In the genomic region with DNA sequence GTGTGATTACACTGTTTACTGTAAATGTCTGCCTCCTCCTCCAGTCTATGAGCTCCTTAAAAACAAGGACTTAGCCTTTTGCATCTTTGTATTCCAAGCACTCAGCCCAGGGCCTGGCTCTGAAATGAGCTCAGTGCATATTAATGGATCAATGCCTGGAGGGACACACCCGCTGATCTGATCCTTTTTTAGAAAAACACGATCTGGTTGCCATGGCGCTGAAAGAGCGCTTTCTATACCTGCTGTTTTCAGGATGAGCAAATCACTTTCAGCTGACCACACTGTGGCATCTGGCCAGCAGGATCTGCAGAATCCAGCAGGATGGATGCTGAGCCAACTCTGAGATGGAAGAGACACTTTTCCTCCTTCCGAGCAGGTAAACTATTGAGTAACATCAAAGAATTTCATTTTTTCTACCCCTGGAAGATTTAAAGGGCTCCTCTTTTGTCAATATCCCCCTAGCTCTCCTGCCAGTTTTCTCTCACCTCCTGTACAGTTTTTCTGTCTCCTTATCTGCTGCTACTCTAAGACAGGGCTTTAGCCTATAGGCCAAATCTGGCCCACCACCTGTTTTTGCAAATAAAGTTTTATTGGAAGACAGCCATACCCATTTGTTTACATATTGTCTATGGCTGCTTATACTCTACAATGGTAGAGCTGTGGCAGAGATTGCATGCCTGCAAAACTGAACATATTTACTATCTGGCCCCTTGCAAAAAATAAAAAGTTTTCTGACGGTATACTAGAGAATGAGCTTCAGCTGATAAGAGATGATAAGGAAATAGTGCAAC, we compare ENCODE assay signal across 13 cellular contexts. TPM values are rescaled to one million over a fixed set of nuclear protein-coding genes. Genes with fewer than 3 reads are reported as not detected.
A peak's percentile ranks its signal among the peaks of the same experiment; 100 is the strongest.
DNase-seq lines count a peak whose midpoint lies in the region; ATAC-seq and TF ChIP-seq lines count a peak whose summit lies in the region.
"Had no signal": no experiment of that assay in that cellular context is flagged by ENCODE, and none has a peak within 500 bp of the region (broad histone marks: within the 10 kb centered on the region; RNA-seq: fewer than 3 reads in every experiment).

No MANE protein-coding gene starts in this region.

- H2AFZ ChIP-seq in neural cell (ENCODE audit: low read depth, low read length), result no peak overlapping the region

- POLR2A ChIA-PET in CD8-positive, alpha-beta T cell (lab: Charles Lee), result no interaction called here

- no peaks in the 10 kb centered on the region for H3K9me3 Mint-ChIP-seq in CD8-positive, alpha-beta T cell
- H3K9me3 Mint-ChIP-seq: natural killer cell had no signal

- no peak overlapping the region for H3K4me3 Mint-ChIP-seq in CD8-positive, alpha-beta T cell
- H3K4me3 Mint-ChIP-seq: natural killer cell had no signal

- no peak overlapping the region for H3K4me3 ChIP-seq in LNCaP clone FGC (ENCODE audit: low read depth, low read length)
- no peak overlapping the region for H3K4me3 ChIP-seq in dorsolateral prefrontal cortex
- H3K4me3 ChIP-seq in neural cell (ENCODE audit: low read length), result peak overlapping the region; percentile 30
- H3K4me3 ChIP-seq in CD8-positive, alpha-beta T cell (ENCODE audit: low read depth, low read length), result no peak overlapping the region
- H3K4me3 ChIP-seq: SJCRH30 had no signal

- CTCF ChIA-PET in CD8-positive, alpha-beta T cell (lab: Charles Lee), result interaction anchor here (0.8 to 4.1 kb wide), 4 partner anchors 8 to 495 kb away, joined by 4 to 18 read pairs (median 5); no protein-coding TSS in a partner anchor

- H4K20me1 ChIP-seq in neural cell (ENCODE audit: insufficient read depth), result no peaks in the 10 kb centered on the region

- H3K27me3 Mint-ChIP-seq in CD8-positive, alpha-beta T cell (ENCODE audit: low read depth), result no peaks in the 10 kb centered on the region

- no peaks in the 10 kb centered on the region for H3K9me3 ChIP-seq in neural cell (ENCODE audit: low read length)
- no peaks in the 10 kb centered on the region for H3K9me3 ChIP-seq in CD8-positive, alpha-beta T cell (ENCODE audit: low read length)
- H3K9me3 ChIP-seq: SJCRH30 had no signal

- H3K9ac ChIP-seq in neural cell (ENCODE audit: low read length), result peak overlapping the region; percentile 46

- H3F3A ChIP-seq in neural cell (ENCODE audit: insufficient read depth, low read length, poor library complexity, severe bottlenecking), result no peaks in the 10 kb centered on the region

- TF ChIP-seq CTCF in LNCaP clone FGC (IDR thresholded peaks at IDR 0.05; ENCODE audit: control insufficient read depth, extremely low read depth, insufficient read depth), result no peak
- no peak for TF ChIP-seq CTCF in dorsolateral prefrontal cortex (IDR thresholded peaks at IDR 0.05 in 54 of 56, conservative IDR thresholded peaks at IDR 0.05 in 2 of 56; ENCODE audit: low read depth in 1 of 56, partially characterized antibody in 56 of 56)
- no peak for TF ChIP-seq CTCF in neural cell (IDR thresholded peaks at IDR 0.05; ENCODE audit: poor library complexity, severe bottlenecking)
- TF ChIP-seq CTCF in CD8-positive, alpha-beta T cell (IDR thresholded peaks at IDR 0.05), result no peak

- intact Hi-C loops in dorsolateral prefrontal cortex (cut with DNase I), result no loop called here
- intact Hi-C loops in CD8-positive, alpha-beta T cell (cut with DNase I, micrococcal nuclease), result no loop called here

- no peak for ATAC-seq in CD8-positive, alpha-beta T cell
- ATAC-seq in GM18519 (IDR thresholded peaks at IDR 0.05; ENCODE audit: low FRiP score, unreplicated experiment), result no peak
- ATAC-seq: natural killer cell had no signal

- no peak overlapping the region for H3K27ac Mint-ChIP-seq in CD8-positive, alpha-beta T cell
- H3K27ac Mint-ChIP-seq: natural killer cell had no signal

- H3K27me3 ChIP-seq in dorsolateral prefrontal cortex, result no peaks in the 10 kb centered on the region
- H3K27me3 ChIP-seq in neural cell (ENCODE audit: insufficient read depth, low read depth, low read length), result no peaks in the 10 kb centered on the region
- no peaks in the 10 kb centered on the region for H3K27me3 ChIP-seq in CD8-positive, alpha-beta T cell (ENCODE audit: insufficient read depth, low read length)
- H3K27me3 ChIP-seq: SJCRH30 had no signal

- TF ChIP-seq EP300 in neural cell (conservative IDR thresholded peaks at IDR 0.05; ENCODE audit: poor library complexity, severe bottlenecking), result peak; percentile 71

- peaks cover 12% of the 10 kb centered on the region for H3K36me3 Mint-ChIP-seq in CD8-positive, alpha-beta T cell

- no peak for TF ChIP-seq RAD21 in neural cell (conservative IDR thresholded peaks at IDR 0.05)

- H3K79me2 ChIP-seq in neural cell (replicated peaks; ENCODE audit: insufficient read depth, low read length), result no peaks in the 10 kb centered on the region

- H3K36me3 ChIP-seq in neural cell (ENCODE audit: insufficient read depth, low read length), result no peaks in the 10 kb centered on the region
- H3K36me3 ChIP-seq in CD8-positive, alpha-beta T cell (ENCODE audit: insufficient read depth, low read length), result peaks cover 5% of the 10 kb centered on the region
- H3K36me3 ChIP-seq: SJCRH30 had no signal

- no peaks in the 10 kb centered on the region for H3K4me1 Mint-ChIP-seq in CD8-positive, alpha-beta T cell (ENCODE audit: low read depth)
- H3K4me1 Mint-ChIP-seq: natural killer cell had no signal

- DNase-seq in LNCaP clone FGC (ENCODE audit: low read depth), result peak; percentile 62
- peak; percentile 99 for DNase-seq in NCI-H748 (lab: John Stamatoyannopoulos, UW; ENCODE audit: unreplicated experiment)
- DNase-seq in dorsolateral prefrontal cortex, result peak; percentile 31 to 97 (median 72)
- DNase-seq in GOT3 (lab: John Stamatoyannopoulos, UW), result no peak
- DNase-seq in CD8-positive, alpha-beta T cell, result no peak
- DNase-seq in dedifferentiated amniotic fluid mesenchymal stem cell (ENCODE audit: extremely low spot score), result no peak
- DNase-seq: amniotic stem cell, EL, KBM-7, natural killer cell had no signal

- no peaks in the 10 kb centered on the region for H3K4me1 ChIP-seq in CD8-positive, alpha-beta T cell (ENCODE audit: insufficient read depth, low read length)
- H3K4me1 ChIP-seq: SJCRH30 had no signal

- H3K27ac ChIP-seq in dorsolateral prefrontal cortex, result peak overlapping the region in 56 of 59 donors; percentile 25 to 95 (median 72)
- H3K27ac ChIP-seq in neural cell (ENCODE audit: low read length), result peak overlapping the region; percentile 83
- H3K27ac ChIP-seq in CD8-positive, alpha-beta T cell (ENCODE audit: low read depth, low read length), result no peak overlapping the region
- H3K27ac ChIP-seq: SJCRH30 had no signal

- H3K4me2 ChIP-seq in neural cell (ENCODE audit: low read length), result no peak overlapping the region

- H3K9me2 ChIP-seq in neural cell (ENCODE audit: insufficient read depth, low read length), result no peaks in the 10 kb centered on the region

TF ChIP-seq in neural cell, 6 proteins besides CTCF, POLR2A, EP300 and RAD21:
- TF ChIP-seq SMC3 (conservative IDR thresholded peaks at IDR 0.05; ENCODE audit: poor library complexity), result no peak
- TF ChIP-seq TAF1 (IDR thresholded peaks at IDR 0.05; ENCODE audit: low read depth), result no peak
- peak; percentile 50 for TF ChIP-seq POLR2AphosphoS5 (IDR thresholded peaks at IDR 0.05)
- TF ChIP-seq EZH2 (IDR thresholded peaks at IDR 0.05; ENCODE audit: borderline replicate concordance, insufficient read depth, low read length, poor library complexity, severe bottlenecking), result no peak
- TF ChIP-seq, protein P1, sequence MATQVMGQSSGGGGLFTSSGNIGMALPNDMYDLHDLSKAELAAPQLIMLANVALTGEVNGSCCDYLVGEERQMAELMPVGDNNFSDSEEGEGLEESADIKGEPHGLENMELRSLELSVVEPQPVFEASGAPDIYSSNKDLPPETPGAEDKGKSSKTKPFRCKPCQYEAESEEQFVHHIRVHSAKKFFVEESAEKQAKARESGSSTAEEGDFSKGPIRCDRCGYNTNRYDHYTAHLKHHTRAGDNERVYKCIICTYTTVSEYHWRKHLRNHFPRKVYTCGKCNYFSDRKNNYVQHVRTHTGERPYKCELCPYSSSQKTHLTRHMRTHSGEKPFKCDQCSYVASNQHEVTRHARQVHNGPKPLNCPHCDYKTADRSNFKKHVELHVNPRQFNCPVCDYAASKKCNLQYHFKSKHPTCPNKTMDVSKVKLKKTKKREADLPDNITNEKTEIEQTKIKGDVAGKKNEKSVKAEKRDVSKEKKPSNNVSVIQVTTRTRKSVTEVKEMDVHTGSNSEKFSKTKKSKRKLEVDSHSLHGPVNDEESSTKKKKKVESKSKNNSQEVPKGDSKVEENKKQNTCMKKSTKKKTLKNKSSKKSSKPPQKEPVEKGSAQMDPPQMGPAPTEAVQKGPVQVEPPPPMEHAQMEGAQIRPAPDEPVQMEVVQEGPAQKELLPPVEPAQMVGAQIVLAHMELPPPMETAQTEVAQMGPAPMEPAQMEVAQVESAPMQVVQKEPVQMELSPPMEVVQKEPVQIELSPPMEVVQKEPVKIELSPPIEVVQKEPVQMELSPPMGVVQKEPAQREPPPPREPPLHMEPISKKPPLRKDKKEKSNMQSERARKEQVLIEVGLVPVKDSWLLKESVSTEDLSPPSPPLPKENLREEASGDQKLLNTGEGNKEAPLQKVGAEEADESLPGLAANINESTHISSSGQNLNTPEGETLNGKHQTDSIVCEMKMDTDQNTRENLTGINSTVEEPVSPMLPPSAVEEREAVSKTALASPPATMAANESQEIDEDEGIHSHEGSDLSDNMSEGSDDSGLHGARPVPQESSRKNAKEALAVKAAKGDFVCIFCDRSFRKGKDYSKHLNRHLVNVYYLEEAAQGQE (IDR thresholded peaks at IDR 0.05; ENCODE audit: borderline replicate concordance), result peak; percentile 14
- TF ChIP-seq MXI1 (conservative IDR thresholded peaks at IDR 0.05; ENCODE audit: poor library complexity, severe bottlenecking), result no peak
TF ChIP-seq in neural cell: peak in this region for 2.

RNA-seq across cellular contexts. Expression of a gene that starts 37.6 kb away (rescaled TPM):
- 100 to 1,000 TPM in 54 of 120 experiments, 10 to 100 TPM in 66; 46.1 to 133 (median 96.3) TPM for total RNA-seq in dorsolateral prefrontal cortex
- polyA plus RNA-seq in neural cell, result 90.8 and 99.1 TPM in 2 replicates
- 71.3 and 111 TPM in 2 replicates for polyA minus RNA-seq in neural cell
- total RNA-seq in CD8-positive, alpha-beta T cell, result 100 to 1,000 TPM; 119 to 121 TPM

RNA-seq across cellular contexts. Expression of a gene that starts 52.4 kb away (rescaled TPM):
- 10 to 100 TPM; 14.1 to 56.5 (median 30.5) TPM for total RNA-seq in dorsolateral prefrontal cortex
- 39.8 and 40.5 TPM in 2 replicates for polyA plus RNA-seq in neural cell
- polyA minus RNA-seq in neural cell, result 10.0 and 13.3 TPM in 2 replicates
- 1 to 10 TPM; 5.9 to 6.1 TPM for total RNA-seq in CD8-positive, alpha-beta T cell

Comparison
In these comparisons a context has a peak if more than half of its experiments do, and no peak if none do; other contexts are left out.
1. DNase-seq: peak in LNCaP clone FGC (single experiment), NCI-H748 (single experiment) and dorsolateral prefrontal cortex (10 of 10); none in GOT3 (single experiment), CD8-positive, alpha-beta T cell (0 of 7) and dedifferentiated amniotic fluid mesenchymal stem cell (single experiment).